ENCODE assay signal across 26 cellular contexts in genomic region chr12:21130998-21131397, GRCh38. TPM values are rescaled to one million over a fixed set of nuclear protein-coding genes. Genes with fewer than 3 reads are reported as not detected.
DNase-seq lines count a peak whose midpoint lies in the region; ATAC-seq, FAIRE-seq and TF ChIP-seq lines count a peak whose summit lies in the region.
"Had no signal": no experiment of that assay in that cellular context is flagged by ENCODE, and none has a peak within 500 bp of the region (broad histone marks: within the 10 kb centered on the region; RNA-seq: fewer than 3 reads in every experiment).

SLCO1B1 (plus strand) TSS chr12:21131194; CDS start chr12:21141575, 10,381 bp downstream.

- DNase-seq in HepG2 (ENCODE audit: low spot score) (no peak), left lobe of liver (ENCODE audit: low spot score) (no peak), thoracic aorta (ENCODE audit: low spot score) (no peak)
- DNase-seq in activated CD4-positive, alpha-beta T cell treated with anti-CD3 and anti-CD28 coated beads for 48 hours: no peak
- DNase-seq: ACHN; AML-193; BE2C; CD4-positive, alpha-beta T cell; CD8-positive, alpha-beta memory T cell; DMS 273 treated with DMSO at 0.1 percent for 48 hours; DMS79; EL; GDM1; H9 had no signal

- no TSS peak for BruUV-seq in HepG2 (replicated peaks; lab: Mats Ljungman, UMichigan)

- H3K4me3 ChIP-seq in liver (ENCODE audit: low read depth in 1 of 3, low read length in 3 of 3) (peak within 1 kb of the TSS; percentile 38 to 90 (median 68)), HepG2 (replicated peaks in 1 of 3; ENCODE audit: insufficient read depth in 1 of 3, low read depth in 2 of 3, low read length in 3 of 3) (no peak within 1 kb of the TSS), thoracic aorta (no peak within 1 kb of the TSS)
- H3K4me3 ChIP-seq: BLaER1 treated with 17β-estradiol and CSF1 and Interleukin-3, amounts not matched to agents 10 nM and 100 nM; GM12878; GM23338 had no signal

- no peak for TF ChIP-seq POLR2A in HepG2 (IDR thresholded peaks at IDR 0.05; ENCODE audit: insufficient read depth in 1 of 2, low read depth in 2 of 2, low read length in 2 of 2)

- H3K27ac ChIP-seq in liver (ENCODE audit: low read depth in 1 of 2, low read length in 2 of 2): peak within 1 kb of the TSS; percentile 52 to 57
- H3K27ac ChIP-seq in HepG2 (ENCODE audit: extremely low read length, insufficient read depth, low read length): no peak within 1 kb of the TSS
- peak within 1 kb of the TSS; percentile 28 to 47 for H3K27ac ChIP-seq in thoracic aorta
- H3K27ac ChIP-seq: 22Rv1; BLaER1 treated with 17β-estradiol and CSF1 and Interleukin-3, amounts not matched to agents 10 nM and 100 nM had no signal

- H3K4me2 ChIP-seq in HepG2 (ENCODE audit: low read depth, low read length): no peak within 1 kb of the TSS
- H3K4me2 ChIP-seq: BLaER1 treated with 17β-estradiol and CSF1 and Interleukin-3, amounts not matched to agents 10 nM and 100 nM; GM23338 had no signal

- no peak for TF ChIP-seq EP300 in HepG2 (IDR thresholded peaks at IDR 0.05; ENCODE audit: low read depth in 2 of 2, low read length in 2 of 2)
- TF ChIP-seq EP300 in HepG2 (CRISPR knock-in tag; IDR thresholded peaks at IDR 0.05; ENCODE audit: borderline replicate concordance): no peak

- no peak for TF ChIP-seq RAD21 in liver (IDR thresholded peaks at IDR 0.05)
- TF ChIP-seq RAD21 in HepG2 (CRISPR knock-in tag; IDR thresholded peaks at IDR 0.05): no peak

- H3K27me3 ChIP-seq in liver (ENCODE audit: control insufficient read depth in 4 of 4, insufficient read depth in 4 of 4, low read length in 3 of 4) (no peaks in the 10 kb centered on the region), HepG2 (ENCODE audit: control insufficient read depth in 1 of 2, insufficient read depth in 2 of 2, low read length in 2 of 2) (no peaks in the 10 kb centered on the region), thoracic aorta (replicated peaks; ENCODE audit: insufficient read depth) (no peaks in the 10 kb centered on the region)
- H3K27me3 ChIP-seq: BE2C; BLaER1 treated with 17β-estradiol and CSF1 and Interleukin-3, amounts not matched to agents 10 nM and 100 nM had no signal

- H3K36me3 ChIP-seq in liver (ENCODE audit: control insufficient read depth in 4 of 4, insufficient read depth in 3 of 4, low read depth in 1 of 4, low read length in 3 of 4): no peaks in the 10 kb centered on the region
- no peaks in the 10 kb centered on the region for H3K36me3 ChIP-seq in HepG2 (replicated peaks in 1 of 2; ENCODE audit: control insufficient read depth in 1 of 2, insufficient read depth in 2 of 2, low read length in 2 of 2)
- no peaks in the 10 kb centered on the region for H3K36me3 ChIP-seq in thoracic aorta
- H3K36me3 ChIP-seq: BE2C; BLaER1 treated with 17β-estradiol and CSF1 and Interleukin-3, amounts not matched to agents 10 nM and 100 nM had no signal

- TF ChIP-seq CTCF in liver (IDR thresholded peaks at IDR 0.05; ENCODE audit: low read depth, low read length, missing input control): no peak
- no peak for TF ChIP-seq CTCF in HepG2 (CRISPR knock-in tag; IDR thresholded peaks at IDR 0.05)
- no peak for TF ChIP-seq CTCF in thoracic aorta (IDR thresholded peaks at IDR 0.05)

- WGBS in liver: 34% methylated on average over 3 of the region's 3 CpGs
- 3% methylated on average over 3 of the region's 3 CpGs for WGBS in HepG2 (ENCODE audit: low lambda C conversion rate)

- no peak within 1 kb of the TSS for H2AFZ ChIP-seq in HepG2 (ENCODE audit: low read length)
- H2AFZ ChIP-seq: GM23338 had no signal

- no peaks in the 10 kb centered on the region for H3K79me2 ChIP-seq in HepG2 (ENCODE audit: insufficient read depth, low read length)

- no peaks in the 10 kb centered on the region for H4K20me1 ChIP-seq in HepG2 (ENCODE audit: insufficient read depth, low read length)
- H4K20me1 ChIP-seq: BLaER1 treated with 17β-estradiol and CSF1 and Interleukin-3, amounts not matched to agents 10 nM and 100 nM had no signal

- in situ Hi-C loops in HepG2 (cut with HindIII; ENCODE audit: extremely low pct_ligation_motif_present, low pct_unique_long_range_greater_than_20kb): no loop called here

- H3K4me1 ChIP-seq in liver (ENCODE audit: control insufficient read depth in 4 of 4, insufficient read depth in 4 of 4, low read length in 3 of 4) (peaks cover 0 to 11% (median 4%) of the 10 kb centered on the region in 4 donors), HepG2 (ENCODE audit: insufficient read depth, low read length) (no peaks in the 10 kb centered on the region), thoracic aorta (ENCODE audit: control insufficient read depth in 1 of 2, low read depth in 2 of 2) (peaks cover 10 to 11% of the 10 kb centered on the region in 2 donors)
- H3K4me1 ChIP-seq: BE2C; BLaER1 treated with 17β-estradiol and CSF1 and Interleukin-3, amounts not matched to agents 10 nM and 100 nM had no signal

- CTCF ChIA-PET in HepG2 (lab: Yijun Ruan, JAX; ENCODE audit: low intra/inter-chr PET ratio, low total read pairs): no interaction called here

- H3K9ac ChIP-seq in liver (ENCODE audit: low read depth in 1 of 2, low read length in 2 of 2) (peak within 1 kb of the TSS; percentile 6 to 94), HepG2 (ENCODE audit: insufficient read depth, low read depth, low read length) (no peak within 1 kb of the TSS)
- H3K9ac ChIP-seq: BLaER1 treated with 17β-estradiol and CSF1 and Interleukin-3, amounts not matched to agents 10 nM and 100 nM had no signal

- intact Hi-C loops in HepG2 (cut with micrococcal nuclease; ENCODE audit: unreplicated experiment): no loop called here

- FAIRE-seq in HepG2 (lab: Jason Lieb, UNC): no peak
- FAIRE-seq: A204.1, D721Med, GM12878, GM18507 had no signal

- ATAC-seq in HepG2 (no peak), left lobe of liver (peak; percentile 71), thoracic aorta (ENCODE audit: insufficient number of reproducible peaks, low FRiP score, low read depth) (no peak), GM18498 (IDR thresholded peaks at IDR 0.05; ENCODE audit: unreplicated experiment) (no peak)
- ATAC-seq: GM12878, GM23338, HCT116 had no signal

- no peaks in the 10 kb centered on the region for H3K9me3 ChIP-seq in liver (ENCODE audit: control insufficient read depth in 4 of 4, low read length in 3 of 4)
- H3K9me3 ChIP-seq in HepG2 (ENCODE audit: low read length): peaks cover 39% of the 10 kb centered on the region
- H3K9me3 ChIP-seq in thoracic aorta: no peaks in the 10 kb centered on the region
- H3K9me3 ChIP-seq: BE2C; BLaER1 treated with 17β-estradiol and CSF1 and Interleukin-3, amounts not matched to agents 10 nM and 100 nM had no signal

- POLR2A ChIA-PET in HepG2 (lab: Yijun Ruan, JAX): no interaction called here

TF ChIP-seq in liver, 16 proteins besides CTCF, POLR2A, EP300 and RAD21 (continues in another document):
- TF ChIP-seq GABPA (IDR thresholded peaks at IDR 0.05 in 1 of 2, conservative IDR thresholded peaks at IDR 0.05 in 1 of 2) (no peak), RXRA (IDR thresholded peaks at IDR 0.05) (peak in 1 of 2 donors; percentile 9), JUND (IDR thresholded peaks at IDR 0.05) (peak; percentile 16 to 28)

TF ChIP-seq in HepG2, 621 proteins besides CTCF, POLR2A, EP300 and RAD21:
- TF ChIP-seq ZNF513 (CRISPR knock-in tag; conservative IDR thresholded peaks at IDR 0.05) (no peak), RBAK (CRISPR knock-in tag; IDR thresholded peaks at IDR 0.05) (no peak), ZNF773 (CRISPR knock-in tag; IDR thresholded peaks at IDR 0.05; ENCODE audit: borderline replicate concordance) (no peak), SP4 (CRISPR knock-in tag; IDR thresholded peaks at IDR 0.05) (no peak)

RNA-seq across cellular contexts. Expression of gene SLCO1B1, which starts in this region (rescaled TPM):
- total RNA-seq in liver: 100 to 1,000 TPM; 170 to 218 TPM
- 100 to 1,000 TPM; 118 to 120 TPM for polyA plus RNA-seq in liver
- not detected in 2 replicates for total RNA-seq in HepG2 (2016; rRNA removed; fragmentation: Illumina TruSeq; extraction: Trizol)
- total RNA-seq in HepG2 (2016; cell fraction: cytosol; rRNA removed; fragmentation: Illumina TruSeq; extraction: Trizol; ENCODE audit: low read depth): not detected in 2 replicates
- total RNA-seq in HepG2 (2016; cell fraction: insoluble cytoplasmic fraction; rRNA removed; fragmentation: Illumina TruSeq; extraction: Trizol): not detected in 2 replicates
- total RNA-seq in HepG2 (2016; cell fraction: membrane; rRNA removed; fragmentation: Illumina TruSeq; extraction: Trizol): not detected in 2 replicates
- not detected in 2 replicates for total RNA-seq in HepG2 (2016; cell fraction: nucleus; rRNA removed; fragmentation: Illumina TruSeq; extraction: Trizol)
- polyA plus RNA-seq in HepG2 (2011; rRNA removed): not detected in 2 replicates
- not detected in 2 replicates for polyA plus RNA-seq in HepG2 (2011; cell fraction: cytosol; rRNA removed)
- not detected in 2 replicates for polyA plus RNA-seq in HepG2 (2011; cell fraction: nucleus; rRNA removed)
- not detected in 2 replicates for polyA plus RNA-seq in HepG2 (2012)
- not detected in 2 replicates for polyA plus RNA-seq in HepG2 (2016; cell fraction: cytosol; fragmentation: Illumina TruSeq; extraction: Trizol; ENCODE audit: low read depth)
- not detected in 2 replicates for polyA plus RNA-seq in HepG2 (2016; cell fraction: insoluble cytoplasmic fraction; fragmentation: Illumina TruSeq; extraction: Trizol; ENCODE audit: low read depth)
- polyA plus RNA-seq in HepG2 (2016; cell fraction: membrane; fragmentation: Illumina TruSeq; extraction: Trizol; ENCODE audit: low read depth): not detected in 2 replicates
- not detected in 2 replicates for polyA plus RNA-seq in HepG2 (2016; cell fraction: nucleus; fragmentation: Illumina TruSeq; extraction: Trizol; ENCODE audit: insufficient read depth, low read depth)
- 0.09 TPM in 1 of 2 replicates, not detected in the other for polyA minus RNA-seq in HepG2 (2011; rRNA and poly(A)+ RNA removed; ENCODE audit: low replicate concordance)
- not detected in 2 replicates for polyA minus RNA-seq in HepG2 (2011; cell fraction: cytosol; rRNA and poly(A)+ RNA removed)
- 0.25 TPM in 1 of 2 replicates, not detected in the other for polyA minus RNA-seq in HepG2 (2011; cell fraction: nucleus; rRNA and poly(A)+ RNA removed)
- total RNA-seq in left lobe of liver: 143 TPM
- not detected for total RNA-seq in thoracic aorta
- total RNA-seq: CD4-positive, alpha-beta T cell; CD8-positive, alpha-beta memory T cell; GM12878; H4 had no signal
- polyA plus RNA-seq: CD14-positive monocyte; CD8-positive, alpha-beta memory T cell had no signal

Comparison
In these comparisons a context has a peak if more than half of its experiments do, and no peak if none do; other contexts are left out.
1. RNA of gene SLCO1B1 (total RNA-seq): 170 to 218 TPM in liver and 143 TPM in left lobe of liver (single experiment); not detected in HepG2 and not detected in thoracic aorta; every median in the first group is over 100 times any median in the second.
2. RNA of gene SLCO1B1 (polyA plus RNA-seq): 118 to 120 TPM in liver; not detected in HepG2; every median in the first group is over 100 times any median in the second.
3. H3K4me3 ChIP-seq: peak in liver (3 of 3); none in HepG2 (0 of 3) and thoracic aorta (single experiment).